In genomic region chr13:101639711-101640110, GRCh38 we compare ENCODE assay signal across 20 cellular contexts.
DNase-seq lines count a peak whose midpoint lies in the region; ATAC-seq, FAIRE-seq and TF ChIP-seq lines count a peak whose summit lies in the region.
"Had no signal": no experiment of that assay in that cellular context is flagged by ENCODE, and none has a peak within 500 bp of the region (broad histone marks: within the 10 kb centered on the region; RNA-seq: fewer than 3 reads in every experiment).

No MANE protein-coding gene starts in this region.

- no peak overlapping the region for H3K14ac ChIP-seq in mesenchymal stem cell (ENCODE audit: low read length in 2 of 2)

- no peak overlapping the region for H3K27ac Mint-ChIP-seq in astrocyte (ENCODE audit: unreplicated experiment)
- H3K27ac Mint-ChIP-seq in activated naive CD4-positive, alpha-beta T cell treated with anti-CD3 and anti-CD28 coated beads, Interleukin-2, amount 50 U/mL, for 72 hours: no peak overlapping the region
- H3K27ac Mint-ChIP-seq: CD8-positive, alpha-beta memory T cell had no signal

- peak overlapping the region; percentile 33 for H3K4me3 ChIP-seq in ACC112 (ENCODE audit: low read depth, low read length)
- no peak overlapping the region for H3K4me3 ChIP-seq in astrocyte (ENCODE audit: insufficient read depth, low read depth, low read length)
- no peak overlapping the region for H3K4me3 ChIP-seq in mesenchymal stem cell (ENCODE audit: insufficient read depth in 1 of 2, low read depth in 1 of 2, low read length in 2 of 2)
- H3K4me3 ChIP-seq: BLaER1 treated with 17β-estradiol and CSF1 and Interleukin-3, amounts not matched to agents 10 nM and 100 nM; GM23248; PC-9 had no signal

- no peak overlapping the region for H2AK5ac ChIP-seq in mesenchymal stem cell (ENCODE audit: low read length, severe bottlenecking)

- H4K20me1 ChIP-seq in astrocyte (ENCODE audit: insufficient read depth, low read length): no peaks in the 10 kb centered on the region
- H4K20me1 ChIP-seq: BLaER1 treated with 17β-estradiol and CSF1 and Interleukin-3, amounts not matched to agents 10 nM and 100 nM had no signal

- H3K4me1 Mint-ChIP-seq in astrocyte (ENCODE audit: low read depth, unreplicated experiment): peaks cover 13% of the 10 kb centered on the region

- H3K4ac ChIP-seq in mesenchymal stem cell (ENCODE audit: low read depth in 1 of 2, low read length in 2 of 2): no peak overlapping the region

- no peaks in the 10 kb centered on the region for H3K9me3 Mint-ChIP-seq in astrocyte (ENCODE audit: unreplicated experiment)
- no peaks in the 10 kb centered on the region for H3K9me3 Mint-ChIP-seq in activated naive CD4-positive, alpha-beta T cell treated with anti-CD3 and anti-CD28 coated beads, Interleukin-2, amount 50 U/mL, for 72 hours

- no peak for TF ChIP-seq CTCF in astrocyte (IDR thresholded peaks at IDR 0.05; ENCODE audit: insufficient read depth, low read depth, low read length)

- H2BK12ac ChIP-seq in mesenchymal stem cell (ENCODE audit: low read length in 2 of 2): no peak overlapping the region

- ATAC-seq in activated naive CD4-positive, alpha-beta T cell treated with anti-CD3 and anti-CD28 coated beads, Interleukin-2, amount 50 U/mL, for 72 hours: no peak

- FAIRE-seq in astrocyte (lab: Jason Lieb, UNC): no peak
- FAIRE-seq: D721Med, GM12891 had no signal

- no peak overlapping the region for H3K18ac ChIP-seq in mesenchymal stem cell (ENCODE audit: low read depth in 1 of 2, low read length in 2 of 2)

- no peaks in the 10 kb centered on the region for H3K36me3 Mint-ChIP-seq in astrocyte (ENCODE audit: low read depth, unreplicated experiment)
- no peaks in the 10 kb centered on the region for H3K36me3 Mint-ChIP-seq in activated naive CD4-positive, alpha-beta T cell treated with anti-CD3 and anti-CD28 coated beads, Interleukin-2, amount 50 U/mL, for 72 hours
- H3K36me3 Mint-ChIP-seq: CD8-positive, alpha-beta memory T cell had no signal

- no peaks in the 10 kb centered on the region for H3K36me3 ChIP-seq in ACC112 (ENCODE audit: insufficient read depth, low read length)
- H3K36me3 ChIP-seq in astrocyte (ENCODE audit: insufficient read depth, low read length): no peaks in the 10 kb centered on the region
- no peaks in the 10 kb centered on the region for H3K36me3 ChIP-seq in mesenchymal stem cell (ENCODE audit: control insufficient read depth in 1 of 2, insufficient read depth in 2 of 2, low read depth in 1 of 2, low read length in 2 of 2)
- H3K36me3 ChIP-seq: BLaER1 treated with 17β-estradiol and CSF1 and Interleukin-3, amounts not matched to agents 10 nM and 100 nM had no signal

- no peak overlapping the region for H4K91ac ChIP-seq in mesenchymal stem cell (ENCODE audit: low read length)

- H2BK5ac ChIP-seq in mesenchymal stem cell (ENCODE audit: low read depth, low read length, poor library complexity, severe bottlenecking): no peak overlapping the region

- H3K79me2 ChIP-seq in ACC112 (ENCODE audit: control insufficient read depth, insufficient read depth, low read length, unreplicated experiment) (peaks cover 7% of the 10 kb centered on the region), astrocyte (ENCODE audit: insufficient read depth, low read length) (no peaks in the 10 kb centered on the region)

- no peak overlapping the region for H2BK15ac ChIP-seq in mesenchymal stem cell (ENCODE audit: low read depth, poor library complexity, severe bottlenecking)

- WGBS in mesenchymal stem cell: no CpG with 5 or more reads among the region's 1 CpG

- no peaks in the 10 kb centered on the region for H3K27me3 ChIP-seq in ACC112 (ENCODE audit: insufficient read depth, low read length)
- H3K27me3 ChIP-seq in astrocyte (ENCODE audit: insufficient read depth, low read length): no peaks in the 10 kb centered on the region
- no peaks in the 10 kb centered on the region for H3K27me3 ChIP-seq in mesenchymal stem cell (ENCODE audit: control insufficient read depth in 1 of 2, insufficient read depth in 1 of 2, low read length in 2 of 2)
- H3K27me3 ChIP-seq: BLaER1 treated with 17β-estradiol and CSF1 and Interleukin-3, amounts not matched to agents 10 nM and 100 nM had no signal

- no peaks in the 10 kb centered on the region for H3K9me3 ChIP-seq in astrocyte (ENCODE audit: insufficient read depth, low read depth, low read length)
- no peaks in the 10 kb centered on the region for H3K9me3 ChIP-seq in mesenchymal stem cell (ENCODE audit: control insufficient read depth, low read length)
- H3K9me3 ChIP-seq: BLaER1 treated with 17β-estradiol and CSF1 and Interleukin-3, amounts not matched to agents 10 nM and 100 nM had no signal

- no peaks in the 10 kb centered on the region for H3K79me1 ChIP-seq in mesenchymal stem cell (replicated peaks; ENCODE audit: low read length, poor library complexity, severe bottlenecking)

- H2AFZ ChIP-seq in ACC112 (ENCODE audit: low read length, unreplicated experiment): no peak overlapping the region
- no peak overlapping the region for H2AFZ ChIP-seq in astrocyte (ENCODE audit: low read depth, low read length)
- no peak overlapping the region for H2AFZ ChIP-seq in mesenchymal stem cell (ENCODE audit: low read depth, low read length)
- H2AFZ ChIP-seq: GM23248, PC-9 had no signal

- H4K8ac ChIP-seq in mesenchymal stem cell (ENCODE audit: low read length): no peak overlapping the region

- peaks cover 23% of the 10 kb centered on the region for H3K4me1 ChIP-seq in ACC112 (ENCODE audit: control insufficient read depth, insufficient read depth, low read length, unreplicated experiment)
- no peaks in the 10 kb centered on the region for H3K4me1 ChIP-seq in astrocyte (ENCODE audit: insufficient read depth, low read length)
- peaks cover 1% of the 10 kb centered on the region for H3K4me1 ChIP-seq in mesenchymal stem cell (ENCODE audit: control insufficient read depth, insufficient read depth, low read depth, low read length)

- no peaks in the 10 kb centered on the region for H3K27me3 Mint-ChIP-seq in astrocyte (ENCODE audit: low read depth, unreplicated experiment)

- H3K4me3 Mint-ChIP-seq in astrocyte (ENCODE audit: unreplicated experiment): no peak overlapping the region
- H3K4me3 Mint-ChIP-seq: CD8-positive, alpha-beta memory T cell had no signal

- H3K9ac ChIP-seq in astrocyte (ENCODE audit: low read length) (no peak overlapping the region), mesenchymal stem cell (ENCODE audit: low read length) (no peak overlapping the region)
- H3K9ac ChIP-seq: BLaER1 treated with 17β-estradiol and CSF1 and Interleukin-3, amounts not matched to agents 10 nM and 100 nM; GM23248 had no signal

- peak overlapping the region; percentile 89 for H3K27ac ChIP-seq in ACC112 (ENCODE audit: low read depth, low read length)
- no peak overlapping the region for H3K27ac ChIP-seq in astrocyte (ENCODE audit: low read depth, low read length)
- no peak overlapping the region for H3K27ac ChIP-seq in mesenchymal stem cell (ENCODE audit: low read length, poor library complexity, severe bottlenecking)
- H3K27ac ChIP-seq: BLaER1 treated with 17β-estradiol and CSF1 and Interleukin-3, amounts not matched to agents 10 nM and 100 nM had no signal

- no peak overlapping the region for H3K23ac ChIP-seq in mesenchymal stem cell (ENCODE audit: low read length in 2 of 2)

- H2BK120ac ChIP-seq in mesenchymal stem cell (ENCODE audit: low read depth, low read length): no peak overlapping the region

- peak overlapping the region; percentile 16 for H3K4me2 ChIP-seq in astrocyte (ENCODE audit: low read length)
- H3K4me2 ChIP-seq in mesenchymal stem cell (ENCODE audit: low read length, poor library complexity, severe bottlenecking): no peak overlapping the region

- DNase-seq in M059J (ENCODE audit: low read depth) (peak; percentile 16), astrocyte (ENCODE audit: low read depth) (no peak), lung microvascular endothelial cell (ENCODE audit: low read depth in 2 of 2) (peak; percentile 11 to 39), NCI-H1105 treated with DMSO at 0.1 percent for 48 hours (lab: John Stamatoyannopoulos, UW) (no peak), mesenchymal stem cell (no peak)
- no peak for DNase-seq in activated naive CD4-positive, alpha-beta T cell treated with anti-CD3 and anti-CD28 coated beads, Interleukin-2, amount 50 U/mL, for 72 hours (ENCODE audit: low spot score in 2 of 2)
- no peak for DNase-seq in effector CD4-positive, alpha-beta T cell
- DNase-seq: CD8-positive, alpha-beta memory T cell; DMS79 treated with DMSO at 0.1 percent for 48 hours; GF-D8; GM23248; Karpas-422; NCI-H1105; NCI-H187; NCI-H345; PC-9 had no signal

Comparison
In these comparisons a context has a peak if more than half of its experiments do, and no peak if none do; other contexts are left out.
1. DNase-seq: peak in M059J (single experiment) and lung microvascular endothelial cell (2 of 2); none in astrocyte (single experiment), NCI-H1105 treated with DMSO at 0.1 percent for 48 hours (single experiment), activated naive CD4-positive, alpha-beta T cell treated with anti-CD3 and anti-CD28 coated beads, Interleukin-2, amount 50 U/mL, for 72 hours (0 of 2), mesenchymal stem cell (single experiment) and effector CD4-positive, alpha-beta T cell (single experiment).